In the genomic region with DNA sequence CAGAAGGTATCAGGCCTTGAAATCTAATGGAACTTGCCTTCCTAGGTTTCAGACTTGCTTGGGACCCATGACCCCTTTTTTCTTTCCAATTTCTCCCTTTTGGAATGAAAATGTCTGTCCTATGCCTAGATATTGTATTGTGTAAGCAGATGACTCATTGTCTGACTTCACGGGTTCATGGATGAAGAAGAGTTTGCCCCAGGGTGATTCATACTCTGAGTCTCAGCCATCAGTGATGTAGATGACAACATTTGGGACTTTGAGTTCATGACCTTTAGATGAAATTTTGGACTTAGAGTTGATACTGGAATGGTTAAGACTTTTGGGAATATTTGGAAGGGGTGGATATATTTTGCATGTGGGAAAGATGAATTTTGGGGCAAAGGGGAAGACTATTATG, we compare ENCODE assay signal across 1 cellular context.
TF ChIP-seq lines count a peak whose summit lies in the region.

No MANE protein-coding gene starts in this region.

TF ChIP-seq in liver, 16 proteins besides CTCF, POLR2A, EP300 and RAD21 (continued from another document):
- TF ChIP-seq HNF4G (IDR thresholded peaks at IDR 0.05), result peak; percentile 34
